7 cellular contexts compared by ENCODE assay signal in the genomic region with DNA sequence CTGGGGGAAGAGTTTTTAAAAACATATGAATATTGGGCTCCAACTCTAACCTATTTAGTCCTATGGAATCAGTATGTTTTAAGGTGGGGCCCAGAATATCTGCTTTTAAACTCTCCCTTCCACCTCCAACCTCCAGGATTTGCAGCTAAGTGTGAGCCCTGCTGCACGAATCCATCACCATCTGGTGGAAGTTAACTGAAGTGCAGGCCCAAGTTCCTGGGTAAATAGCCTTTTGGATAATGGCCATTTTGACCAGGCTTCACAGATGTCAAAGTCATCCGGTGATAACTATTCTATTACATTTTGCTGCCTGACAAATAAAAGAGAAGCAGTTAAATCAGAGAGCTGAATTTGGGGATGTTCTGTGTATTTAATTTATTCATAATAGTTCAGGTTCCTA. TPM values are rescaled to one million over a fixed set of nuclear protein-coding genes. Genes with fewer than 3 reads are reported as not detected.
DNase-seq lines count a peak whose midpoint lies in the region; ATAC-seq and TF ChIP-seq lines count a peak whose summit lies in the region.

No MANE protein-coding gene starts in this region.

- ATAC-seq in GM21367 (IDR thresholded peaks at IDR 0.05; ENCODE audit: unreplicated experiment) (peak; percentile 93), HG03460 (IDR thresholded peaks at IDR 0.05; ENCODE audit: unreplicated experiment) (peak; percentile 83), lung (ENCODE audit: insufficient read depth, low FRiP score) (peak; percentile 47)

- WGBS in lung, 2 donors = 8 to 17% methylated on average over 2 of the region's 2 CpGs

- H3K4me3 ChIP-seq in GM12864 (ENCODE audit: low read depth, low read length) (no peak overlapping the region), lung (no peak overlapping the region)

- H3K36me3 ChIP-seq in lung (ENCODE audit: control insufficient read depth in 2 of 2, insufficient read depth in 2 of 2, low read length in 2 of 2) = no peaks in the 10 kb centered on the region

- TF ChIP-seq CTCF in GM12864 (IDR thresholded peaks at IDR 0.05; ENCODE audit: low read depth, low read length, missing control alignments) = peak; percentile 85
- peak; percentile 5 for TF ChIP-seq CTCF in lung (IDR thresholded peaks at IDR 0.05; ENCODE audit: control extremely low read depth, extremely low read depth)

- no peaks in the 10 kb centered on the region for H3K27me3 ChIP-seq in lung (ENCODE audit: control insufficient read depth, insufficient read depth)

- DNase-seq in GM12864 (ENCODE audit: low read depth) (peak; percentile 46), NCI-H510A treated with DMSO at 0.1 percent for 48 hours (lab: John Stamatoyannopoulos, UW) (peak; percentile 75), cerebellar cortex (ENCODE audit: low spot score) (peak; percentile 53), lung (ENCODE audit: low spot score) (no peak), GOT3 (lab: John Stamatoyannopoulos, UW) (no peak)

- H3K27ac ChIP-seq in lung (ENCODE audit: low read depth in 1 of 2, low read length in 1 of 2) = no peak overlapping the region

- H3K4me1 ChIP-seq in lung (ENCODE audit: control insufficient read depth in 2 of 2, insufficient read depth in 2 of 2, low read length in 2 of 2) = no peaks in the 10 kb centered on the region

- no peaks in the 10 kb centered on the region for H3K9me3 ChIP-seq in lung (ENCODE audit: control insufficient read depth in 2 of 2, insufficient read depth in 1 of 2, low read length in 1 of 2)

RNA-seq across cellular contexts. Expression of a gene that starts 58.1 kb away (rescaled TPM):
- total RNA-seq in lung = 10 to 100 TPM in 1 of 2 donors, 1 to 10 TPM in 1; 1.1 to 14.0 TPM
- 1 to 10 TPM in 1 of 2 donors, under 1 TPM in 1; 0.22 to 4.8 TPM for polyA plus RNA-seq in lung

Comparison
In these comparisons a context has a peak if more than half of its experiments do, and no peak if none do; other contexts are left out.
1. DNase-seq: peak in GM12864 (single experiment), NCI-H510A treated with DMSO at 0.1 percent for 48 hours (single experiment) and cerebellar cortex (single experiment); none in lung (single experiment) and GOT3 (single experiment).
2. Peak in every context shown above with its lines, with median percentiles within 50 percentile points of each other: ATAC-seq.